ENCODE assay signal across 30 cellular contexts in genomic region chr12:114631242-114631641, GRCh38. TPM values are rescaled to one million over a fixed set of nuclear protein-coding genes. Genes with fewer than 3 reads are reported as not detected.
"Had no signal": no experiment of that assay in that cellular context is flagged by ENCODE, and none has a peak within 500 bp of the region (broad histone marks: within the 10 kb centered on the region; RNA-seq: fewer than 3 reads in every experiment).

No MANE protein-coding gene starts in this region.

- H3K27ac Mint-ChIP-seq: activated CD4-positive, alpha-beta memory T cell treated with anti-CD3 and anti-CD28 coated beads for 36 hours; activated CD4-positive, alpha-beta T cell treated with anti-CD3 and anti-CD28 coated beads for 36 hours; activated CD4-positive, alpha-beta T cell treated with anti-CD3 and anti-CD28 coated beads, Interleukin-2, amount 10 ng/mL, durations not matched to agents 24 days and 14 days; activated naive CD4-positive, alpha-beta T cell treated with anti-CD3 and anti-CD28 coated beads, Interleukin-2, amount 10 ng/mL, durations not matched to agents 7 days and 5 days; activated naive CD4-positive, alpha-beta T cell treated with anti-CD3 and anti-CD28 coated beads, Interleukin-2, amount 50 U/mL, for 72 hours; activated naive CD8-positive, alpha-beta T cell treated with anti-CD3 and anti-CD28 coated beads, Interleukin-2, amount 10 ng/mL, durations not matched to agents 7 days and 5 days; activated T-cell treated with anti-CD3 and anti-CD28 coated beads, Interleukin-2, amount 50 U/mL, for 24 hours; activated T-cell treated with anti-CD3 and anti-CD28 coated beads, Interleukin-2, amount 50 U/mL, for 72 hours; dendritic cell treated with granulocyte-macrophage colony-stimulating factor and Interleukin-4, amounts not matched to agents 40 ng/mL and 50 ng/mL, for 4 days; endodermal cell had no signal

- H3K36me3 ChIP-seq: brain microvascular endothelial cell had no signal

- H3K27me3 Mint-ChIP-seq: activated CD4-positive, alpha-beta memory T cell treated with anti-CD3 and anti-CD28 coated beads for 36 hours; activated CD4-positive, alpha-beta T cell treated with anti-CD3 and anti-CD28 coated beads, Interleukin-2, amount 10 ng/mL, durations not matched to agents 24 days and 14 days; activated naive CD4-positive, alpha-beta T cell treated with anti-CD3 and anti-CD28 coated beads, Interleukin-2, amount 10 ng/mL, durations not matched to agents 7 days and 5 days; activated naive CD8-positive, alpha-beta T cell treated with anti-CD3 and anti-CD28 coated beads, Interleukin-2, amount 10 ng/mL, durations not matched to agents 7 days and 5 days; central memory CD8-positive, alpha-beta T cell; dendritic cell treated with granulocyte-macrophage colony-stimulating factor and Interleukin-4, amounts not matched to agents 40 ng/mL and 50 ng/mL, for 4 days had no signal

- DNase-seq: activated CD4-positive, alpha-beta memory T cell treated with anti-CD3 and anti-CD28 coated beads for 36 hours; activated CD4-positive, alpha-beta T cell treated with anti-CD3 and anti-CD28 coated beads for 36 hours; activated CD4-positive, alpha-beta T cell treated with anti-CD3 and anti-CD28 coated beads, Interleukin-2, amount 10 ng/mL, durations not matched to agents 24 days and 14 days; activated CD4-positive, CD25-positive, alpha-beta regulatory T cell; activated CD4-positive, CD25-positive, alpha-beta regulatory T cell treated with anti-CD3 and anti-CD28 coated beads, Interleukin-2, amount 50 U/mL, for 72 hours; activated CD8-positive, alpha-beta memory T cell treated with anti-CD3 and anti-CD28 coated beads, Interleukin-2, amount 50 U/mL, for 48 hours; activated gamma-delta T cell; activated naive CD4-positive, alpha-beta T cell; activated naive CD4-positive, alpha-beta T cell treated with anti-CD3 and anti-CD28 coated beads, Interleukin-2, amount 10 ng/mL, durations not matched to agents 7 days and 5 days; activated naive CD8-positive, alpha-beta T cell treated with anti-CD3 and anti-CD28 coated beads, Interleukin-2, amount 10 ng/mL, durations not matched to agents 7 days and 5 days; activated T-cell treated with anti-CD3 and anti-CD28 coated beads for 4 hours; activated T-cell treated with anti-CD3 and anti-CD28 coated beads, Interleukin-2, amount 50 U/mL, for 24 hours; activated T-cell treated with anti-CD3 and anti-CD28 coated beads, Interleukin-2, amount 50 U/mL, for 72 hours; amniotic stem cell; anterior cingulate cortex; brain microvascular endothelial cell; dorsolateral prefrontal cortex; effector memory CD4-positive, alpha-beta T cell; endodermal cell; foreskin fibroblast; head of caudate nucleus; T-helper 2 cell had no signal

- H3K27ac ChIP-seq: brain microvascular endothelial cell, coronary artery, dorsolateral prefrontal cortex had no signal

- FAIRE-seq: astrocyte, bronchial epithelial cell, frontal cortex had no signal

- H3K27me3 ChIP-seq: brain microvascular endothelial cell had no signal

- ATAC-seq: activated CD4-positive, alpha-beta T cell treated with anti-CD3 and anti-CD28 coated beads for 36 hours; activated naive CD4-positive, alpha-beta T cell treated with anti-CD3 and anti-CD28 coated beads, Interleukin-2, amount 50 U/mL, for 72 hours; activated T-cell treated with anti-CD3 and anti-CD28 coated beads, Interleukin-2, amount 50 U/mL, for 72 hours; esophagus mucosa had no signal

- H3K4me1 Mint-ChIP-seq: activated CD4-positive, alpha-beta T cell treated with anti-CD3 and anti-CD28 coated beads for 36 hours; activated CD4-positive, alpha-beta T cell treated with anti-CD3 and anti-CD28 coated beads, Interleukin-2, amount 10 ng/mL, durations not matched to agents 24 days and 14 days; activated naive CD4-positive, alpha-beta T cell treated with anti-CD3 and anti-CD28 coated beads, Interleukin-2, amount 10 ng/mL, durations not matched to agents 7 days and 5 days; activated naive CD8-positive, alpha-beta T cell treated with anti-CD3 and anti-CD28 coated beads, Interleukin-2, amount 10 ng/mL, durations not matched to agents 7 days and 5 days; central memory CD8-positive, alpha-beta T cell had no signal

- H3K9me3 Mint-ChIP-seq: activated CD4-positive, alpha-beta memory T cell treated with anti-CD3 and anti-CD28 coated beads for 36 hours; activated CD4-positive, alpha-beta T cell treated with anti-CD3 and anti-CD28 coated beads, Interleukin-2, amount 10 ng/mL, durations not matched to agents 24 days and 14 days; activated naive CD4-positive, alpha-beta T cell treated with anti-CD3 and anti-CD28 coated beads, Interleukin-2, amount 10 ng/mL, durations not matched to agents 7 days and 5 days; activated naive CD4-positive, alpha-beta T cell treated with anti-CD3 and anti-CD28 coated beads, Interleukin-2, amount 50 U/mL, for 72 hours; activated naive CD8-positive, alpha-beta T cell treated with anti-CD3 and anti-CD28 coated beads, Interleukin-2, amount 10 ng/mL, durations not matched to agents 7 days and 5 days; activated T-cell treated with anti-CD3 and anti-CD28 coated beads, Interleukin-2, amount 50 U/mL, for 24 hours; activated T-cell treated with anti-CD3 and anti-CD28 coated beads, Interleukin-2, amount 50 U/mL, for 72 hours; central memory CD8-positive, alpha-beta T cell; dendritic cell treated with granulocyte-macrophage colony-stimulating factor and Interleukin-4, amounts not matched to agents 40 ng/mL and 50 ng/mL, for 4 days; endodermal cell had no signal

- H3K4me3 Mint-ChIP-seq: activated CD4-positive, alpha-beta memory T cell treated with anti-CD3 and anti-CD28 coated beads for 36 hours; activated CD4-positive, alpha-beta T cell treated with anti-CD3 and anti-CD28 coated beads for 36 hours; activated CD4-positive, alpha-beta T cell treated with anti-CD3 and anti-CD28 coated beads, Interleukin-2, amount 10 ng/mL, durations not matched to agents 24 days and 14 days; activated naive CD4-positive, alpha-beta T cell treated with anti-CD3 and anti-CD28 coated beads, Interleukin-2, amount 10 ng/mL, durations not matched to agents 7 days and 5 days; activated naive CD8-positive, alpha-beta T cell treated with anti-CD3 and anti-CD28 coated beads, Interleukin-2, amount 10 ng/mL, durations not matched to agents 7 days and 5 days; activated T-cell treated with anti-CD3 and anti-CD28 coated beads, Interleukin-2, amount 50 U/mL, for 24 hours; activated T-cell treated with anti-CD3 and anti-CD28 coated beads, Interleukin-2, amount 50 U/mL, for 72 hours; central memory CD8-positive, alpha-beta T cell; dendritic cell treated with granulocyte-macrophage colony-stimulating factor and Interleukin-4, amounts not matched to agents 40 ng/mL and 50 ng/mL, for 4 days; endodermal cell had no signal

- H3K36me3 Mint-ChIP-seq: activated CD4-positive, alpha-beta memory T cell treated with anti-CD3 and anti-CD28 coated beads for 36 hours; activated naive CD4-positive, alpha-beta T cell treated with anti-CD3 and anti-CD28 coated beads, Interleukin-2, amount 10 ng/mL, durations not matched to agents 7 days and 5 days; activated naive CD4-positive, alpha-beta T cell treated with anti-CD3 and anti-CD28 coated beads, Interleukin-2, amount 50 U/mL, for 72 hours; activated naive CD8-positive, alpha-beta T cell treated with anti-CD3 and anti-CD28 coated beads, Interleukin-2, amount 10 ng/mL, durations not matched to agents 7 days and 5 days had no signal

- H3K4me3 ChIP-seq: coronary artery, dorsolateral prefrontal cortex had no signal

RNA-seq across cellular contexts. Expression of gene TBX3, which starts 52.7 kb away (rescaled TPM):
- total RNA-seq: activated CD4-positive, alpha-beta memory T cell treated with anti-CD3 and anti-CD28 coated beads for 36 hours; activated CD4-positive, alpha-beta T cell treated with anti-CD3 and anti-CD28 coated beads for 36 hours; activated CD4-positive, alpha-beta T cell treated with anti-CD3 and anti-CD28 coated beads, Interleukin-2, amount 10 ng/mL, durations not matched to agents 24 days and 14 days; activated naive CD4-positive, alpha-beta T cell treated with anti-CD3 and anti-CD28 coated beads, Interleukin-2, amount 50 U/mL, for 72 hours; activated naive CD8-positive, alpha-beta T cell treated with anti-CD3 and anti-CD28 coated beads, Interleukin-2, amount 10 ng/mL, durations not matched to agents 7 days and 5 days had no signal
